1 cellular context compared by ENCODE assay signal in the genomic region with DNA sequence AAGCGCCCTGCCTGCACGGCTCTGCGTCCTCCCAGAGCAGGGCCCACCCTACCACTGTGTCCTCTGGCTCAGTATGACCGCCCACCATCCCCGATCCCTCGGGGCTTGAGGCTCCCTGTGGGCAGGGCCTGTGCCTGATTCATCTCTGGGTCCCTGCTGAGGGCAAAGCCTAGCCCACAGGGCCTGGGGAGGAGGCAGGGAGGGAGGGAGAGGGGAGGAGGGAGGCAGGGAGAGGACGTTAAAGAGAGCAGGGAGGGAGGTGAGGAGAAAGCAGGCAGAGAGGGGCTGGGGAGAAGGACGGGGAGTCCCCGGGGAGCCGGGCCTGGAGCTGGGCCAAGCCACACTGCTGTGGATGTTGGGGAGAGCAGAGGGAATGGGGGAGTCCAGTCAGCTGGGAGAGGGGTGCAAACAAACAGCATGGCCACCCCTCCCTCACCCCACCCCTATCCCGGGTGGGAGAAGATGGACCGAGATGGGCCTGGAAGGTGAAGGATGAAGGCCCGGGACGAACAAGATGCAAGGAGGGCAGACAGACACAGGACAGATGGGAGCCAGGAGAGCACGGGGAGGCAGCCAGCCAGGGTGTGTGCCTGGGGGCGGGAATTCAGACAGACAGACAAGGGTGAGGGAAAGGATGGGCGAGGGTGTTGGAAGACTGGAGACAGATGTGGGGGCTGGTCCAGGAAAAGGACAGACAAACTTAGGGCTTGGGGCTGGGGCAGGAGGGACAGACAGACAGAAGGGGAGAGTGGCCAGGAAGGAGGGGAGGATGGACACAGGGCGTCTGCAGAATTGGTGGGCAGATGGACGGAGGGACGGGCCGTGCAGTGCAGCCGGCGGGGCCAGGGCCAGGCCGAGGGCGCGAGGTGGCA.
TF ChIP-seq lines count a peak whose summit lies in the region.

No MANE protein-coding gene starts in this region.

TF ChIP-seq in GM23338, 12 proteins besides CTCF, POLR2A, EP300 and RAD21 (continued from another document):
- TF ChIP-seq, protein P1, sequence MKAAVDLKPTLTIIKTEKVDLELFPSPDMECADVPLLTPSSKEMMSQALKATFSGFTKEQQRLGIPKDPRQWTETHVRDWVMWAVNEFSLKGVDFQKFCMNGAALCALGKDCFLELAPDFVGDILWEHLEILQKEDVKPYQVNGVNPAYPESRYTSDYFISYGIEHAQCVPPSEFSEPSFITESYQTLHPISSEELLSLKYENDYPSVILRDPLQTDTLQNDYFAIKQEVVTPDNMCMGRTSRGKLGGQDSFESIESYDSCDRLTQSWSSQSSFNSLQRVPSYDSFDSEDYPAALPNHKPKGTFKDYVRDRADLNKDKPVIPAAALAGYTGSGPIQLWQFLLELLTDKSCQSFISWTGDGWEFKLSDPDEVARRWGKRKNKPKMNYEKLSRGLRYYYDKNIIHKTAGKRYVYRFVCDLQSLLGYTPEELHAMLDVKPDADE (IDR thresholded peaks at IDR 0.05): no peak
- TF ChIP-seq JUNB (IDR thresholded peaks at IDR 0.05; ENCODE audit: unreplicated experiment) (no peak), POLR2AphosphoS5 (IDR thresholded peaks at IDR 0.05; ENCODE audit: low read depth) (no peak), ZNF114 (CRISPR knock-in tag; IDR thresholded peaks at IDR 0.05) (no peak), STAT1 (IDR thresholded peaks at IDR 0.05; ENCODE audit: unreplicated experiment) (no peak)
- TF ChIP-seq, protein P2, sequence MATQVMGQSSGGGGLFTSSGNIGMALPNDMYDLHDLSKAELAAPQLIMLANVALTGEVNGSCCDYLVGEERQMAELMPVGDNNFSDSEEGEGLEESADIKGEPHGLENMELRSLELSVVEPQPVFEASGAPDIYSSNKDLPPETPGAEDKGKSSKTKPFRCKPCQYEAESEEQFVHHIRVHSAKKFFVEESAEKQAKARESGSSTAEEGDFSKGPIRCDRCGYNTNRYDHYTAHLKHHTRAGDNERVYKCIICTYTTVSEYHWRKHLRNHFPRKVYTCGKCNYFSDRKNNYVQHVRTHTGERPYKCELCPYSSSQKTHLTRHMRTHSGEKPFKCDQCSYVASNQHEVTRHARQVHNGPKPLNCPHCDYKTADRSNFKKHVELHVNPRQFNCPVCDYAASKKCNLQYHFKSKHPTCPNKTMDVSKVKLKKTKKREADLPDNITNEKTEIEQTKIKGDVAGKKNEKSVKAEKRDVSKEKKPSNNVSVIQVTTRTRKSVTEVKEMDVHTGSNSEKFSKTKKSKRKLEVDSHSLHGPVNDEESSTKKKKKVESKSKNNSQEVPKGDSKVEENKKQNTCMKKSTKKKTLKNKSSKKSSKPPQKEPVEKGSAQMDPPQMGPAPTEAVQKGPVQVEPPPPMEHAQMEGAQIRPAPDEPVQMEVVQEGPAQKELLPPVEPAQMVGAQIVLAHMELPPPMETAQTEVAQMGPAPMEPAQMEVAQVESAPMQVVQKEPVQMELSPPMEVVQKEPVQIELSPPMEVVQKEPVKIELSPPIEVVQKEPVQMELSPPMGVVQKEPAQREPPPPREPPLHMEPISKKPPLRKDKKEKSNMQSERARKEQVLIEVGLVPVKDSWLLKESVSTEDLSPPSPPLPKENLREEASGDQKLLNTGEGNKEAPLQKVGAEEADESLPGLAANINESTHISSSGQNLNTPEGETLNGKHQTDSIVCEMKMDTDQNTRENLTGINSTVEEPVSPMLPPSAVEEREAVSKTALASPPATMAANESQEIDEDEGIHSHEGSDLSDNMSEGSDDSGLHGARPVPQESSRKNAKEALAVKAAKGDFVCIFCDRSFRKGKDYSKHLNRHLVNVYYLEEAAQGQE (IDR thresholded peaks at IDR 0.05; ENCODE audit: unreplicated experiment): no peak
